17 cellular contexts compared by ENCODE assay signal in the genomic region with DNA sequence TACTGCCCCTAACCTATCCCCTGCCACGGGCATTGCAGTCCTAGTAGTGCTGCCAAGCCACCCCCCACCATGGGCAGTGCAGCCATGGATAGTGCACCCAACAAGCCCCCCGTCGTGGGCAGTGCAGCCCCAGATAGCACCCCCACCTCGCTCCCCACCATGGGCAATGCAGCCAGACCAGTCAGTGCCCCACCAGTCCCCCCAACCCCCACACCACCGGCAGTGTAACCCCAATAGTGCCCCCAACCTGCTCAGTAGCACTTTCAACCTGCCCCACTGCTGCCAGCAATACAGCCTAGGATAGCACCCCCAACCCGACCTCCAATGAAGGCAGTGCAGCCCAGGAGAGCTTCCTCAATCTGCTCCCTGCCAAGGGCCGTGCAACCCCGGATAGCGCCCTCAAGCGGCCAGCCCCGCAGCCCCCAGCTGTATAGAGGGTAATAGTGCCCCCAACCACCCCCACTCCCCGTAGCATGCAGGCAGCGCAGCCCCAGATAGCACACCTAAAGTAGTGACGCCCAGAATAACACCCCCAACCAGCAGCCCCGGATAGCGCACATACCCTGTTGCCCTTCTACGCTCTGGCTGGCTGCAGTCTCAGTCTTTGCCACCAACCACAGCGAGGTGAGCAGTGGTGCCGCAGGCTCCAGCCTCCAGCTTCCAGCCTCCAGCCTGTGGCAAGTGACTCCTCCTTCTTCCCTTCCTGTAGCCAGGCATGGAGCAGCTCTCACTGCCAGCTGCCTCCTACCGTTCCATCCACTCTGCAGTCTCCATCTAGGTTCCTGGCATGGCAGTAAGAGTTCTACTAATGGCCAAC. TPM values are rescaled to one million over a fixed set of nuclear protein-coding genes. Genes with fewer than 3 reads are reported as not detected.
DNase-seq lines count a peak whose midpoint lies in the region; ATAC-seq and TF ChIP-seq lines count a peak whose summit lies in the region.
"Had no signal": no experiment of that assay in that cellular context is flagged by ENCODE, and none has a peak within 500 bp of the region (broad histone marks: within the 10 kb centered on the region; RNA-seq: fewer than 3 reads in every experiment).

No MANE protein-coding gene starts in this region.

- H3K27ac Mint-ChIP-seq in osteocyte (ENCODE audit: unreplicated experiment), result peak overlapping the region; percentile 45
- H3K27ac Mint-ChIP-seq: activated naive CD4-positive, alpha-beta T cell treated with anti-CD3 and anti-CD28 coated beads, Interleukin-2, amount 50 U/mL, for 24 hours; CD4-positive, CD25-positive, alpha-beta regulatory T cell had no signal

- peaks cover 16% of the 10 kb centered on the region for H3K4me1 Mint-ChIP-seq in osteocyte (ENCODE audit: unreplicated experiment)
- H3K4me1 Mint-ChIP-seq: activated naive CD4-positive, alpha-beta T cell treated with anti-CD3 and anti-CD28 coated beads, Interleukin-2, amount 50 U/mL, for 24 hours; CD4-positive, CD25-positive, alpha-beta regulatory T cell; central memory CD8-positive, alpha-beta T cell had no signal

- intact Hi-C loops in ascending aorta (cut with DNase I), result no loop called here

- TF ChIP-seq CTCF in OCI-LY1 (IDR thresholded peaks at IDR 0.05; ENCODE audit: low read length), result peak; percentile 33; the same call in 1 of the 2 replicates
- no peak for TF ChIP-seq CTCF in osteocyte (IDR thresholded peaks at IDR 0.05)
- no peak for TF ChIP-seq CTCF in WERI-Rb-1 (IDR thresholded peaks at IDR 0.05; ENCODE audit: low read depth, low read length)
- no peak for TF ChIP-seq CTCF in ascending aorta (IDR thresholded peaks at IDR 0.05)

- peak; percentile 51 for DNase-seq in GM23248
- DNase-seq in ecto neural progenitor cell (ENCODE audit: low spot score), result peak; percentile 45
- DNase-seq in osteocyte (ENCODE audit: extremely low spot score, unreplicated experiment), result peak; percentile 79
- DNase-seq in WERI-Rb-1, result no peak
- DNase-seq in ascending aorta (ENCODE audit: low spot score in 2 of 2), result no peak
- DNase-seq: activated CD4-positive, CD25-positive, alpha-beta regulatory T cell; activated CD8-positive, alpha-beta memory T cell treated with anti-CD3 and anti-CD28 coated beads, Interleukin-2, amount 50 U/mL, for 4 hours; CD4-positive, CD25-positive, alpha-beta regulatory T cell; DND-41; thyroid gland had no signal

- H3K27ac ChIP-seq in GM23248, result peak overlapping the region; percentile 56
- H3K27ac ChIP-seq in OCI-LY1 (ENCODE audit: low read depth, low read length, poor library complexity, severe bottlenecking), result no peak overlapping the region
- H3K27ac ChIP-seq in WERI-Rb-1, result no peak overlapping the region
- H3K27ac ChIP-seq in ascending aorta, result no peak overlapping the region
- H3K27ac ChIP-seq: prostate gland had no signal

- peaks cover 5% of the 10 kb centered on the region; the same call in 1 of the 2 replicates for H3K27me3 ChIP-seq in GM23248 (replicated peaks; ENCODE audit: insufficient read depth)
- no peaks in the 10 kb centered on the region for H3K27me3 ChIP-seq in OCI-LY1 (ENCODE audit: insufficient read depth, low read length)
- peaks cover 2% of the 10 kb centered on the region for H3K27me3 ChIP-seq in WERI-Rb-1 (ENCODE audit: insufficient read depth, low read depth, severe bottlenecking)
- H3K27me3 ChIP-seq in ascending aorta, result no peaks in the 10 kb centered on the region
- H3K27me3 ChIP-seq: thyroid gland had no signal

- H3K27me3 Mint-ChIP-seq in osteocyte (ENCODE audit: unreplicated experiment), result peaks cover 10% of the 10 kb centered on the region
- H3K27me3 Mint-ChIP-seq: IgD-negative memory B cell had no signal

- H3F3A ChIP-seq in GM23248 (ENCODE audit: insufficient read depth) (no peaks in the 10 kb centered on the region), OCI-LY1 (ENCODE audit: insufficient read depth, low read length) (no peaks in the 10 kb centered on the region)

- H3K9me3 ChIP-seq in GM23248 (ENCODE audit: low read depth), result no peaks in the 10 kb centered on the region
- H3K9me3 ChIP-seq in OCI-LY1 (ENCODE audit: low read length), result no peaks in the 10 kb centered on the region
- no peaks in the 10 kb centered on the region for H3K9me3 ChIP-seq in WERI-Rb-1 (ENCODE audit: severe bottlenecking)
- H3K9me3 ChIP-seq in ascending aorta, result no peaks in the 10 kb centered on the region
- H3K9me3 ChIP-seq: prostate gland, thyroid gland had no signal

- no peak overlapping the region for H3K4me3 Mint-ChIP-seq in osteocyte (ENCODE audit: unreplicated experiment)
- H3K4me3 Mint-ChIP-seq: activated naive CD4-positive, alpha-beta T cell treated with anti-CD3 and anti-CD28 coated beads, Interleukin-2, amount 50 U/mL, for 24 hours; CD4-positive, CD25-positive, alpha-beta regulatory T cell; central memory CD8-positive, alpha-beta T cell had no signal

- H2AFZ ChIP-seq in GM23248 (peak overlapping the region; percentile 62), OCI-LY1 (ENCODE audit: low read length) (no peak overlapping the region)

- 75 to 78% methylated on average over 17 to 20 of the region's 20 CpGs for WGBS in GM23248 (ENCODE audit: low coverage in 1 of 2, low lambda C conversion rate in 2 of 2, missing lambda C conversion rate in 2 of 2), 2 experiments

- H3K36me3 Mint-ChIP-seq in osteocyte (ENCODE audit: unreplicated experiment), result no peaks in the 10 kb centered on the region
- H3K36me3 Mint-ChIP-seq: activated naive CD4-positive, alpha-beta T cell treated with anti-CD3 and anti-CD28 coated beads, Interleukin-2, amount 50 U/mL, for 24 hours; CD4-positive, CD25-positive, alpha-beta regulatory T cell had no signal

- H3K4me1 ChIP-seq in GM23248 (ENCODE audit: insufficient read depth) (peaks cover 9% of the 10 kb centered on the region; the same call in 1 of the 2 replicates), OCI-LY1 (ENCODE audit: insufficient read depth, low read length, severe bottlenecking) (no peaks in the 10 kb centered on the region), ascending aorta (no peaks in the 10 kb centered on the region)
- H3K4me1 ChIP-seq: prostate gland had no signal

- H3K4me2 ChIP-seq in GM23248 (ENCODE audit: unreplicated experiment), result no peak overlapping the region
- no peak overlapping the region for H3K4me2 ChIP-seq in OCI-LY1 (ENCODE audit: low read length)

- no peak for ATAC-seq in HG03469 (IDR thresholded peaks at IDR 0.05; ENCODE audit: unreplicated experiment)
- ATAC-seq in GM18870 (IDR thresholded peaks at IDR 0.05; ENCODE audit: unreplicated experiment), result no peak

- H3K9ac ChIP-seq in GM23248 (no peak overlapping the region), OCI-LY1 (ENCODE audit: low read length) (no peak overlapping the region)

- H3K79me2 ChIP-seq in GM23248 (ENCODE audit: insufficient read depth), result no peaks in the 10 kb centered on the region
- H3K79me2 ChIP-seq in OCI-LY1 (ENCODE audit: insufficient read depth, low read length), result no peaks in the 10 kb centered on the region

- no peaks in the 10 kb centered on the region for H3K9me3 Mint-ChIP-seq in osteocyte (ENCODE audit: unreplicated experiment)
- H3K9me3 Mint-ChIP-seq: activated naive CD4-positive, alpha-beta T cell treated with anti-CD3 and anti-CD28 coated beads, Interleukin-2, amount 50 U/mL, for 24 hours; CD4-positive, CD25-positive, alpha-beta regulatory T cell; central memory CD8-positive, alpha-beta T cell; IgD-negative memory B cell had no signal

- H3K4me3 ChIP-seq in GM23248 (no peak overlapping the region), OCI-LY1 (ENCODE audit: low read depth, low read length, poor library complexity, severe bottlenecking) (no peak overlapping the region), WERI-Rb-1 (ENCODE audit: low read depth, low read length) (no peak overlapping the region), ascending aorta (no peak overlapping the region)
- H3K4me3 ChIP-seq: prostate gland, thyroid gland had no signal

- in situ Hi-C loops in GM23248 (cut with MboI), result no loop called here

- H3K36me3 ChIP-seq in GM23248 (ENCODE audit: low read depth), result no peaks in the 10 kb centered on the region
- no peaks in the 10 kb centered on the region for H3K36me3 ChIP-seq in OCI-LY1 (ENCODE audit: insufficient read depth, low read length)
- H3K36me3 ChIP-seq in WERI-Rb-1, result no peaks in the 10 kb centered on the region
- no peaks in the 10 kb centered on the region for H3K36me3 ChIP-seq in ascending aorta
- H3K36me3 ChIP-seq: prostate gland, thyroid gland had no signal

- no peaks in the 10 kb centered on the region for H4K20me1 ChIP-seq in GM23248 (ENCODE audit: insufficient read depth)
- H4K20me1 ChIP-seq in OCI-LY1 (ENCODE audit: insufficient read depth, low read length), result no peaks in the 10 kb centered on the region

- H3K9me2 ChIP-seq in GM23248 (ENCODE audit: insufficient read depth), result no peaks in the 10 kb centered on the region
- no peaks in the 10 kb centered on the region for H3K9me2 ChIP-seq in OCI-LY1 (ENCODE audit: low read depth, low read length)

RNA-seq across cellular contexts. Expression of gene ANKRD62, which starts 45.4 kb away (rescaled TPM):
- not detected in 2 replicates for total RNA-seq in GM23248 (2014; rRNA removed; shearing (Covaris generic))
- not detected in 2 replicates for polyA plus RNA-seq in GM23248 (2016; fragmentation: Nextera tagmentation; extraction: Ambion mirVana)
- total RNA-seq in osteocyte (not detected in 2 replicates), ascending aorta (not detected)
- total RNA-seq: CD4-positive, CD25-positive, alpha-beta regulatory T cell had no signal
- polyA plus RNA-seq: CD4-positive, CD25-positive, alpha-beta regulatory T cell; IgD-negative memory B cell had no signal

Comparison
In these comparisons a context has a peak if more than half of its experiments do, and no peak if none do; other contexts are left out.
1. DNase-seq: peak in GM23248 (single experiment), ecto neural progenitor cell (single experiment) and osteocyte (single experiment); none in WERI-Rb-1 (single experiment) and ascending aorta (0 of 2).